8 cellular contexts compared by ENCODE assay signal in the genomic region with DNA sequence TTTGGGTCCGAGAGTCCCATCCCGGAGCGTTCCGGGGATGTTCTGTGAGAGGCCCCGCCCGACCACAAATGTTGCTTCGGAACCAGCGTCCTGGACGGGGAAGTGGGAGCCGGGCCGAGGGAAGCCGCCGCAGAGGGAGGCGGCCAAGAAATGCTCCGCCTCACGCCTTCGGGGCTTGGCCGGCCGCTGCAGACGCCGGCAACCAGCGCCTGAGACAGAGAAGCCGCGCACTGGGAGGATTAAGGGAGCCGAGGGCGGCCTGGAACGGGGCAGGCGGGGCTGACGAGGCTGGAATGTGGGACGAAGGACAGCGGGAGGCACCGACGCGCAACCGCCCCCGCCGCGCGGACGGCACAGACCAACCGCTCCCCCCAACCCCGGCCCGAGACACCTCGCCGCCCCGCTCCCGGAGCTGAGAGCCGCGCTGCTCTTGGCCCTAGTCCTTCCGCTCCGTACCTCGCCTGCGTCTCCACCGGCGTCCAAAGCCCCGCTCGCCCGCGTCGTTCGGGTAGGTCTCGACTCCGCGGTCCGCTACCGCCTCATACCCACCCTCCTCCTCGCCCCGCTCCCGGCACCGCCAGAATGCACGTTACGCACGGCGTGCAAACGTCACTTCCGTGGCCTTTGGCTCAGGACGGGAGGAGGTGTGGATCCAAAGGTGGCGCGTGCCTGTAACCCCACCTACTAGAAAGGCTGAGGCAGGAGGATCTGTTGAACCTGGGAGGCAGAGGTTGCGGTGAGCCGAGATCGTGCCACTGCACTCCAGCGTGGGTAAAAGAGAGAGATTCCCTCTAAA. TPM values are rescaled to one million over a fixed set of nuclear protein-coding genes. Genes with fewer than 3 reads are reported as not detected.
A peak's percentile ranks its signal among the peaks of the same experiment; 100 is the strongest.
DNase-seq lines count a peak whose midpoint lies in the region; ATAC-seq, FAIRE-seq and TF ChIP-seq lines count a peak whose summit lies in the region.

No MANE protein-coding gene starts in this region.

- 0 to 1% (median 0%) methylated on average over 58 to 83 of the region's 83 CpGs for WGBS in psoas muscle, 3 donors

- H3K4me1 ChIP-seq in right atrium auricular region = peaks cover 0 to 15% of the 10 kb centered on the region in 2 donors
- H3K4me1 ChIP-seq in psoas muscle = peaks cover 35% of the 10 kb centered on the region

- H3K27me3 ChIP-seq in right atrium auricular region = no peaks in the 10 kb centered on the region
- no peaks in the 10 kb centered on the region for H3K27me3 ChIP-seq in psoas muscle (ENCODE audit: insufficient read depth in 3 of 3, low read length in 2 of 3)

- peak; percentile 95 for DNase-seq in GM13976 (ENCODE audit: low spot score)
- DNase-seq in NCI-H1436 (lab: John Stamatoyannopoulos, UW) = peak; percentile 89
- peak; percentile 68 to 93 (median 79) for DNase-seq in T-helper 1 cell
- peak; percentile 27 to 93 (median 81) for DNase-seq in amygdala (lab: John Stamatoyannopoulos, UW)
- peak; percentile 93 for DNase-seq in right atrium auricular region (ENCODE audit: low spot score)
- peak; percentile 92 to 95 for DNase-seq in psoas muscle
- DNase-seq in urothelium cell line (ENCODE audit: low spot score) = peak; percentile 94

- intact Hi-C loops in psoas muscle (cut with DNase I) = loop anchor here (2.0 kb wide), 1 partner anchor 37 kb away; the partner anchor contains the start of gene KCTD7 (in 2 of the 2)

- H3K27ac ChIP-seq in right atrium auricular region (peak overlapping the region; percentile 93 to 96), psoas muscle (peak overlapping the region; percentile 95)

- peak; percentile 89 for FAIRE-seq in urothelium cell line (lab: Jason Lieb, UNC)

- in situ Hi-C loops in GM13976 (cut with MboI; ENCODE audit: low sequenced_read_pairs, unreplicated experiment) = no loop called here

- TF ChIP-seq CTCF in GM13976 (IDR thresholded peaks at IDR 0.05; ENCODE audit: borderline replicate concordance, control extremely low read depth, extremely low read depth, insufficient read depth, missing control alignments) (no peak), right atrium auricular region (IDR thresholded peaks at IDR 0.05) (no peak), psoas muscle (IDR thresholded peaks at IDR 0.05) (no peak)

- ATAC-seq in HG02840 (IDR thresholded peaks at IDR 0.05; ENCODE audit: low FRiP score, unreplicated experiment) (peak; percentile 93), psoas muscle (peak; percentile 95 to 96 (median 96))

- H3K9me3 ChIP-seq in right atrium auricular region (no peaks in the 10 kb centered on the region), psoas muscle (no peaks in the 10 kb centered on the region)

- H3K4me3 ChIP-seq in right atrium auricular region = peak overlapping the region; percentile 87 to 94
- peak overlapping the region; percentile 82 for H3K4me3 ChIP-seq in psoas muscle

- H3K36me3 ChIP-seq in right atrium auricular region (no peaks in the 10 kb centered on the region), psoas muscle (ENCODE audit: insufficient read depth in 1 of 2, low read depth in 1 of 2) (peaks cover 0 to 8% of the 10 kb centered on the region in 2 donors)

RNA-seq across cellular contexts. Expression of gene KCTD7, which starts 36.7 kb away (rescaled TPM):
- total RNA-seq in right atrium auricular region (1 to 10 TPM; 8.6 to 10.0 TPM), psoas muscle (1 to 10 TPM; 2.6 to 7.8 (median 4.0) TPM)
- polyA plus RNA-seq in psoas muscle = 1 to 10 TPM; 2.2 to 9.8 (median 8.4) TPM

Comparison
In these comparisons a context has a peak if more than half of its experiments do, and no peak if none do; other contexts are left out.
1. Peak in every context shown above with its lines: DNase-seq, ATAC-seq, H3K4me3 ChIP-seq and H3K27ac ChIP-seq.